Comparison of ENCODE assay signal across 1 cellular context in genomic region chr10:43286076-43286805, GRCh38.
TF ChIP-seq lines count a peak whose summit lies in the region.

No MANE protein-coding gene starts in this region.

TF ChIP-seq in HCT116, 20 proteins besides CTCF, POLR2A, EP300 and RAD21 (continued from another document):
- TF ChIP-seq SRF (IDR thresholded peaks at IDR 0.05; ENCODE audit: low read depth) = no peak
- TF ChIP-seq YY1 (IDR thresholded peaks at IDR 0.05; ENCODE audit: extremely low read depth, insufficient replicate concordance, low read depth, low read length) = no peak
- TF ChIP-seq FOSL1 (IDR thresholded peaks at IDR 0.05; ENCODE audit: low read depth) = no peak
- TF ChIP-seq ZNF274 (IDR thresholded peaks at IDR 0.05; ENCODE audit: low read depth, low read length) = no peak
- TF ChIP-seq EZH2phosphoT487 (IDR thresholded peaks at IDR 0.05; ENCODE audit: borderline replicate concordance) = no peak
- no peak for TF ChIP-seq JUND (IDR thresholded peaks at IDR 0.05)
- no peak for TF ChIP-seq SP1 (IDR thresholded peaks at IDR 0.05; ENCODE audit: low read depth)
- TF ChIP-seq CEBPB (IDR thresholded peaks at IDR 0.05; ENCODE audit: low read depth) = no peak
- TF ChIP-seq ELF1 (IDR thresholded peaks at IDR 0.05; ENCODE audit: borderline replicate concordance, low read depth) = no peak
- TF ChIP-seq REST (IDR thresholded peaks at IDR 0.05; ENCODE audit: low read depth) = no peak
- no peak for TF ChIP-seq CBX3 (IDR thresholded peaks at IDR 0.05; ENCODE audit: low read depth)
TF ChIP-seq in HCT116: peak in this region for 0.
